In genomic region chr4:110823251-110823650, GRCh38 we compare ENCODE assay signal across 20 cellular contexts.
DNase-seq lines count a peak whose midpoint lies in the region; ATAC-seq, FAIRE-seq and TF ChIP-seq lines count a peak whose summit lies in the region.
"Had no signal": no experiment of that assay in that cellular context is flagged by ENCODE, and none has a peak within 500 bp of the region (broad histone marks: within the 10 kb centered on the region; RNA-seq: fewer than 3 reads in every experiment).

No MANE protein-coding gene starts in this region.

- intact Hi-C loops in MCF 10A (cut with micrococcal nuclease) = no loop called here
- intact Hi-C loops in breast epithelium (cut with DNase I; ENCODE audit: low total_unique reads) = no loop called here
- intact Hi-C loops in mammary epithelial cell (cut with micrococcal nuclease) = no loop called here

- H3K9ac ChIP-seq in mammary epithelial cell (ENCODE audit: insufficient read depth, low read length) = no peak overlapping the region

- no peaks in the 10 kb centered on the region for H3K79me2 ChIP-seq in mammary epithelial cell (ENCODE audit: insufficient read depth, low read length)

- BruUV-seq in MCF 10A (replicated peaks; lab: Mats Ljungman, UMichigan) (no TSS peak), mammary epithelial cell (replicated peaks; lab: Mats Ljungman, UMichigan) (no TSS peak)

- H3K27me3 ChIP-seq in breast epithelium (no peaks in the 10 kb centered on the region), mammary epithelial cell (ENCODE audit: insufficient read depth, low read length) (no peaks in the 10 kb centered on the region), small intestine (ENCODE audit: control insufficient read depth in 2 of 2, insufficient read depth in 2 of 2, low read length in 2 of 2) (no peaks in the 10 kb centered on the region)
- H3K27me3 ChIP-seq: ascending aorta, ovary had no signal

- POLR2A ChIA-PET in MCF 10A (lab: Yijun Ruan, JAX) = interaction anchor here (0.6 to 0.9 kb wide), 2 partner anchors 12 to 207 kb away, joined by 3 read pairs; no protein-coding TSS in a partner anchor
- POLR2A ChIA-PET in naive thymus-derived CD8-positive, alpha-beta T cell (lab: Charles Lee) = no interaction called here

- no peaks in the 10 kb centered on the region for H4K20me1 ChIP-seq in mammary epithelial cell (ENCODE audit: insufficient read depth, low read length)

- no peak for FAIRE-seq in small intestine (lab: Jason Lieb, UNC)

- H3K4me1 ChIP-seq in breast epithelium (no peaks in the 10 kb centered on the region), mammary epithelial cell (ENCODE audit: insufficient read depth, low read length) (no peaks in the 10 kb centered on the region), small intestine (ENCODE audit: control insufficient read depth in 2 of 2, insufficient read depth in 1 of 2, low read depth in 1 of 2, low read length in 1 of 2) (no peaks in the 10 kb centered on the region)
- H3K4me1 ChIP-seq: ascending aorta had no signal

- no peak overlapping the region for H3K27ac Mint-ChIP-seq in MCF 10A (ENCODE audit: low read depth, unreplicated experiment)
- no peak overlapping the region for H3K27ac Mint-ChIP-seq in naive thymus-derived CD8-positive, alpha-beta T cell
- H3K27ac Mint-ChIP-seq: CD8-positive, alpha-beta memory T cell; mesothelial cell of epicardium had no signal

- H3K36me3 ChIP-seq in breast epithelium (no peaks in the 10 kb centered on the region), mammary epithelial cell (ENCODE audit: insufficient read depth, low read length) (no peaks in the 10 kb centered on the region), small intestine (ENCODE audit: control insufficient read depth in 2 of 2, insufficient read depth in 2 of 2, low read length in 2 of 2) (no peaks in the 10 kb centered on the region)
- H3K36me3 ChIP-seq: ascending aorta, ovary had no signal

- no peaks in the 10 kb centered on the region for H3K36me3 Mint-ChIP-seq in MCF 10A (ENCODE audit: insufficient read depth, unreplicated experiment)
- no peaks in the 10 kb centered on the region for H3K36me3 Mint-ChIP-seq in naive thymus-derived CD8-positive, alpha-beta T cell
- H3K36me3 Mint-ChIP-seq: CD8-positive, alpha-beta memory T cell; mesothelial cell of epicardium had no signal

- H3K9me3 ChIP-seq in breast epithelium = no peaks in the 10 kb centered on the region
- no peaks in the 10 kb centered on the region for H3K9me3 ChIP-seq in mammary epithelial cell (replicated peaks; ENCODE audit: insufficient read depth, low read length)
- no peaks in the 10 kb centered on the region for H3K9me3 ChIP-seq in small intestine (ENCODE audit: control insufficient read depth, low read depth)
- H3K9me3 ChIP-seq: ascending aorta, ovary had no signal

- no peaks in the 10 kb centered on the region for H3K9me3 Mint-ChIP-seq in MCF 10A (ENCODE audit: unreplicated experiment)
- H3K9me3 Mint-ChIP-seq in naive thymus-derived CD8-positive, alpha-beta T cell = peaks cover 0 to 8% (median 2%) of the 10 kb centered on the region in 9 donors
- H3K9me3 Mint-ChIP-seq: mesothelial cell of epicardium had no signal

- dilution Hi-C loops in mammary epithelial cell (cut with HindIII; ENCODE audit: low sequenced_read_pairs) = no loop called here

- 53% methylated on average over 3 of the region's 3 CpGs for whole genome bisulfite sequencing in mammary epithelial cell (ENCODE audit: low coverage, missing lambda C conversion rate)
- WGBS in small intestine, 3 donors = 83 to 90% (median 88%) methylated on average over 3 of the region's 3 CpGs

- no peak overlapping the region for H3K4me3 Mint-ChIP-seq in MCF 10A (ENCODE audit: unreplicated experiment)
- H3K4me3 Mint-ChIP-seq in naive thymus-derived CD8-positive, alpha-beta T cell = no peak overlapping the region
- H3K4me3 Mint-ChIP-seq: CD8-positive, alpha-beta memory T cell; mesothelial cell of epicardium had no signal

- no peak for ATAC-seq in naive thymus-derived CD8-positive, alpha-beta T cell
- ATAC-seq in GM21576 (IDR thresholded peaks at IDR 0.05; ENCODE audit: unreplicated experiment) = no peak

- peaks cover 27% of the 10 kb centered on the region for H3K27me3 Mint-ChIP-seq in MCF 10A (ENCODE audit: insufficient read depth, unreplicated experiment)
- H3K27me3 Mint-ChIP-seq in naive thymus-derived CD8-positive, alpha-beta T cell = no peaks in the 10 kb centered on the region
- H3K27me3 Mint-ChIP-seq: CD8-positive, alpha-beta memory T cell had no signal

- H3K4me1 Mint-ChIP-seq in MCF 10A (ENCODE audit: insufficient read depth, unreplicated experiment) = no peaks in the 10 kb centered on the region
- no peaks in the 10 kb centered on the region for H3K4me1 Mint-ChIP-seq in naive thymus-derived CD8-positive, alpha-beta T cell
- H3K4me1 Mint-ChIP-seq: CD8-positive, alpha-beta memory T cell; mesothelial cell of epicardium had no signal

- no peak overlapping the region for H3K27ac ChIP-seq in breast epithelium
- H3K27ac ChIP-seq in mammary epithelial cell (ENCODE audit: insufficient read depth, low read depth, low read length) = no peak overlapping the region
- no peak overlapping the region for H3K27ac ChIP-seq in small intestine (ENCODE audit: low read depth in 1 of 2, low read length in 1 of 2)
- H3K27ac ChIP-seq: ascending aorta, ovary had no signal

- DNase-seq in MCF 10A (ENCODE audit: unreplicated experiment) = peak; percentile 53
- DNase-seq in breast epithelium (ENCODE audit: low spot score in 2 of 2) = no peak
- DNase-seq in HS-5 (ENCODE audit: low read depth) = peak; percentile 56
- DNase-seq in mammary epithelial cell = peak; percentile 20
- DNase-seq in naive thymus-derived CD8-positive, alpha-beta T cell = no peak
- no peak for DNase-seq in NOMO-1 treated with DMSO at 0.1 percent for 48 hours (lab: John Stamatoyannopoulos, UW; ENCODE audit: unreplicated experiment)
- no peak for DNase-seq in small intestine
- DNase-seq: 8988T; activated CD4-positive, alpha-beta T cell treated with anti-CD3 and anti-CD28 coated beads, Interleukin-2, amount 50 U/mL, for 48 hours; CD8-positive, alpha-beta memory T cell; dermis blood vessel endothelial cell; GF-D8; KG1; NCI-H1694 treated with DMSO at 0.1 percent for 48 hours; NCI-H526 treated with DMSO at 0.1 percent for 48 hours; ovary; substantia nigra had no signal

- H3K4me3 ChIP-seq in breast epithelium (no peak overlapping the region), mammary epithelial cell (replicated peaks in 1 of 3; ENCODE audit: insufficient read depth in 1 of 3, low read depth in 2 of 3, low read length in 3 of 3) (no peak overlapping the region), small intestine (ENCODE audit: low read depth in 1 of 2, low read length in 2 of 2) (no peak overlapping the region)
- H3K4me3 ChIP-seq: ascending aorta, ovary had no signal

- H2AFZ ChIP-seq in mammary epithelial cell (ENCODE audit: low read depth, low read length) = no peak overlapping the region

- TF ChIP-seq POLR2A in breast epithelium (IDR thresholded peaks at IDR 0.05) = no peak

- CTCF ChIA-PET in MCF 10A (lab: Yijun Ruan, JAX) = no interaction called here
- CTCF ChIA-PET in mammary epithelial cell (lab: Charles Lee; ENCODE audit: low non-redundant PET) = no interaction called here

- in situ Hi-C loops in mammary epithelial cell (cut with MboI; ENCODE audit: low sequenced_read_pairs in 2 of 2) = no loop called here

- H3K4me2 ChIP-seq in mammary epithelial cell (ENCODE audit: insufficient read depth, low read depth, low read length) = no peak overlapping the region

- TF ChIP-seq CTCF in MCF 10A (IDR thresholded peaks at IDR 0.05; ENCODE audit: unreplicated experiment) = no peak
- TF ChIP-seq CTCF in breast epithelium (IDR thresholded peaks at IDR 0.05) = no peak
- no peak for TF ChIP-seq CTCF in mammary epithelial cell (conservative IDR thresholded peaks at IDR 0.05 in 1 of 2, IDR thresholded peaks at IDR 0.05 in 1 of 2; ENCODE audit: extremely low read depth in 1 of 2, insufficient read depth in 1 of 2, low read depth in 1 of 2, low read length in 2 of 2)

Comparison
In these comparisons a context has a peak if more than half of its experiments do, and no peak if none do; other contexts are left out.
1. DNase-seq: peak in MCF 10A (single experiment), HS-5 (single experiment) and mammary epithelial cell (single experiment); none in breast epithelium (0 of 2), naive thymus-derived CD8-positive, alpha-beta T cell (0 of 10), NOMO-1 treated with DMSO at 0.1 percent for 48 hours (single experiment) and small intestine (single experiment).